ENCODE assay signal across 9 cellular contexts in genomic region chr15:28935316-28935715, GRCh38. TPM values are rescaled to one million over a fixed set of nuclear protein-coding genes. Genes with fewer than 3 reads are reported as not detected.
DNase-seq lines count a peak whose midpoint lies in the region; ATAC-seq and TF ChIP-seq lines count a peak whose summit lies in the region.
"Had no signal": no experiment of that assay in that cellular context is flagged by ENCODE, and none has a peak within 500 bp of the region (broad histone marks: within the 10 kb centered on the region; RNA-seq: fewer than 3 reads in every experiment).

No MANE protein-coding gene starts in this region.

- TF ChIP-seq CTCF in AG04449 (IDR thresholded peaks at IDR 0.05; ENCODE audit: insufficient read depth, low read length, missing control alignments), result peak; percentile 13

- H3K4me3 ChIP-seq in AG04449 (ENCODE audit: low read depth, low read length), result no peak overlapping the region

- DNase-seq in AG04449 (ENCODE audit: low read depth, low spot score) (no peak), HT-29 (ENCODE audit: low spot score) (peak; percentile 18), iPS DF 19.7 (ENCODE audit: low read depth, low spot score) (peak; percentile 40), hippocampal formation (lab: John Stamatoyannopoulos, UW) (no peak), medulla oblongata (ENCODE audit: extremely low spot score) (no peak), COR-L47 (lab: John Stamatoyannopoulos, UW) (no peak)
- peak; percentile 57 to 58 for DNase-seq in activated CD4-positive, alpha-beta T cell treated with anti-CD3 and anti-CD28 coated beads, Interleukin-2, amount 50 U/mL, for 48 hours
- DNase-seq: NCI-H226 had no signal

- no peak for ATAC-seq in HG03354 (IDR thresholded peaks at IDR 0.05; ENCODE audit: poor library complexity, severe bottlenecking, unreplicated experiment)

- POLR2A ChIA-PET in AG04449 (lab: Yijun Ruan, JAX), result no interaction called here

- CTCF ChIA-PET in AG04449 (lab: Yijun Ruan, JAX), result interaction anchor here (1.0 kb wide), 2 partner anchors 12 to 40 kb away, joined by 3 to 4 read pairs; no protein-coding TSS in a partner anchor

RNA-seq across cellular contexts. Expression of gene APBA2, which starts 49.5 kb away (rescaled TPM):
- not detected in 2 replicates for total RNA-seq in HT-29 (2014; rRNA removed; shearing (Covaris generic))

Comparison
In these comparisons a context has a peak if more than half of its experiments do, and no peak if none do; other contexts are left out.
1. DNase-seq: peak in HT-29 (single experiment), activated CD4-positive, alpha-beta T cell treated with anti-CD3 and anti-CD28 coated beads, Interleukin-2, amount 50 U/mL, for 48 hours (2 of 2) and iPS DF 19.7 (single experiment); none in AG04449 (single experiment), hippocampal formation (0 of 2), medulla oblongata (single experiment) and COR-L47 (single experiment).